ENCODE assay signal across 9 cellular contexts in genomic region chr4:151100517-151100916, GRCh38. TPM values are rescaled to one million over a fixed set of nuclear protein-coding genes. Genes with fewer than 3 reads are reported as not detected.
DNase-seq lines count a peak whose midpoint lies in the region; ATAC-seq and TF ChIP-seq lines count a peak whose summit lies in the region.
"Had no signal": no experiment of that assay in that cellular context is flagged by ENCODE, and none has a peak within 500 bp of the region (broad histone marks: within the 10 kb centered on the region; RNA-seq: fewer than 3 reads in every experiment).

No MANE protein-coding gene starts in this region.

- H3K36me3 ChIP-seq in SK-N-MC (ENCODE audit: insufficient read depth, low read length) (peaks cover 56% of the 10 kb centered on the region), fibroblast of lung (ENCODE audit: control insufficient read depth, insufficient read depth, low read length) (peaks cover 7% of the 10 kb centered on the region), prostate gland (peaks cover 0 to 6% of the 10 kb centered on the region in 2 donors)

- H3K9me3 ChIP-seq in SK-N-MC (ENCODE audit: low read depth, low read length) (no peaks in the 10 kb centered on the region), fibroblast of lung (ENCODE audit: control insufficient read depth, insufficient read depth, low read depth, low read length) (no peaks in the 10 kb centered on the region), prostate gland (no peaks in the 10 kb centered on the region)

- ATAC-seq in GM18517 (IDR thresholded peaks at IDR 0.05; ENCODE audit: unreplicated experiment) (no peak), HG03108 (IDR thresholded peaks at IDR 0.05; ENCODE audit: unreplicated experiment) (no peak)

- peak overlapping the region; percentile 100 for H3K4me2 ChIP-seq in fibroblast of lung (ENCODE audit: extremely low read depth, insufficient read depth, low read length)

- peaks cover 37% of the 10 kb centered on the region for H3K79me2 ChIP-seq in fibroblast of lung (ENCODE audit: control insufficient read depth, insufficient read depth, low read length)

- peaks cover 4% of the 10 kb centered on the region for H4K20me1 ChIP-seq in fibroblast of lung (ENCODE audit: control insufficient read depth, extremely low read depth, insufficient read depth, low read length)

- peak overlapping the region; percentile 80; the same call in 1 of the 2 replicates for H3K27ac ChIP-seq in SK-N-MC
- peak overlapping the region; percentile 93 for H3K27ac ChIP-seq in fibroblast of lung (ENCODE audit: insufficient read depth, low read length)
- peak overlapping the region in 1 of 2 donors; percentile 85 for H3K27ac ChIP-seq in prostate gland

- H3K4me1 ChIP-seq in fibroblast of lung (ENCODE audit: control insufficient read depth, extremely low read depth, insufficient read depth, low read length) = peaks cover 3% of the 10 kb centered on the region
- H3K4me1 ChIP-seq in prostate gland (replicated peaks) = peaks cover 4% of the 10 kb centered on the region

- TF ChIP-seq POLR2A in prostate gland (IDR thresholded peaks at IDR 0.05) = no peak

- TF ChIP-seq CTCF in GM12864 (IDR thresholded peaks at IDR 0.05; ENCODE audit: low read depth, low read length, missing control alignments) = no peak
- no peak for TF ChIP-seq CTCF in fibroblast of lung (conservative IDR thresholded peaks at IDR 0.05 in 1 of 2, IDR thresholded peaks at IDR 0.05 in 1 of 2; ENCODE audit: low read depth in 1 of 2, low read length in 2 of 2)
- TF ChIP-seq CTCF in prostate gland (IDR thresholded peaks at IDR 0.05) = no peak

- intact Hi-C loops in prostate gland (cut with DNase I) = no loop called here

- WGBS in prostate gland = 13% methylated on average over 3 of the region's 3 CpGs

- DNase-seq in GM12864 (ENCODE audit: low read depth) (no peak), SK-N-MC (ENCODE audit: low read depth, low spot score) (no peak), fibroblast of lung (ENCODE audit: low read depth in 2 of 2) (no peak), prostate gland (ENCODE audit: low spot score) (no peak), NCI-H2107 (lab: John Stamatoyannopoulos, UW) (no peak), COLO829 (ENCODE audit: low spot score) (no peak)
- DNase-seq: stimulated activated CD4-positive, alpha-beta T cell treated with anti-CD3 and anti-CD28 coated beads, Interleukin-1b, Interleukin-23, amount 100 ng/mL, for 48 hours had no signal

- H3K27me3 ChIP-seq in fibroblast of lung (ENCODE audit: control insufficient read depth, insufficient read depth, low read length) = no peaks in the 10 kb centered on the region
- H3K27me3 ChIP-seq in prostate gland (replicated peaks; ENCODE audit: insufficient read depth) = no peaks in the 10 kb centered on the region

- H3K4me3 ChIP-seq in GM12864 (ENCODE audit: low read depth, low read length) (peak overlapping the region; percentile 97), SK-N-MC (peak overlapping the region; percentile 98), fibroblast of lung (replicated peaks in 1 of 4; ENCODE audit: control extremely low read depth in 1 of 4, insufficient read depth in 1 of 4, low read depth in 3 of 4, low read length in 4 of 4) (peak overlapping the region; percentile 79 to 99 (median 92)), prostate gland (peak overlapping the region; percentile 78 to 83)

- H3K9ac ChIP-seq in SK-N-MC (ENCODE audit: insufficient read length) = peak overlapping the region; percentile 99
- H3K9ac ChIP-seq in fibroblast of lung (ENCODE audit: insufficient read depth, low read length) = peak overlapping the region; percentile 98

- H2AFZ ChIP-seq in fibroblast of lung (ENCODE audit: low read length) = no peak overlapping the region

RNA-seq across cellular contexts. Expression of gene RPS3A, which starts 1.1 kb away (rescaled TPM):
- total RNA-seq in fibroblast of lung = 1,918 and 2,917 TPM in 2 replicates
- polyA plus RNA-seq in fibroblast of lung = 2,236 and 2,843 TPM in 2 replicates
- polyA plus RNA-seq in fibroblast of lung (2012) = 1,596 and 2,028 TPM in 2 replicates
- 126 and 132 TPM in 2 replicates for polyA minus RNA-seq in fibroblast of lung (ENCODE audit: low replicate concordance)
- 1,000 to 10,000 TPM; 1,494 to 4,548 TPM for total RNA-seq in prostate gland
